In genomic region chr7:108329514-108329913, GRCh38 we compare ENCODE assay signal across 28 cellular contexts.
DNase-seq lines count a peak whose midpoint lies in the region; ATAC-seq and TF ChIP-seq lines count a peak whose summit lies in the region.
"Had no signal": no experiment of that assay in that cellular context is flagged by ENCODE, and none has a peak within 500 bp of the region (broad histone marks: within the 10 kb centered on the region; RNA-seq: fewer than 3 reads in every experiment).

No MANE protein-coding gene starts in this region.

- no peaks in the 10 kb centered on the region for H3K27me3 Mint-ChIP-seq in GM23338 (ENCODE audit: insufficient read depth, low read depth, poor library complexity)
- peaks cover 3 to 23% of the 10 kb centered on the region in 2 donors for H3K27me3 Mint-ChIP-seq in natural killer cell treated with Interleukin-12 subunit alpha and Interleukin-12 subunit beta and Interleukin-15 and Interleukin-18, amount 100 ng/mL, for 72 hours

- H3K36me3 Mint-ChIP-seq in GM23338 (ENCODE audit: low read depth), result no peaks in the 10 kb centered on the region
- H3K36me3 Mint-ChIP-seq in natural killer cell treated with Interleukin-12 subunit alpha and Interleukin-12 subunit beta and Interleukin-15 and Interleukin-18, amount 100 ng/mL, for 72 hours, result no peaks in the 10 kb centered on the region
- H3K36me3 Mint-ChIP-seq: CD14-positive monocyte, natural killer cell had no signal

- H3K4me2 ChIP-seq in GM23338, result no peak overlapping the region
- H3K4me2 ChIP-seq: PC-9 had no signal

- no peak overlapping the region for H3K4me3 ChIP-seq in GM23338
- H3K4me3 ChIP-seq in ectodermal cell (ENCODE audit: insufficient read depth, low read depth, low read length), result no peak overlapping the region
- H3K4me3 ChIP-seq: GM12878, heart left ventricle, lower lobe of right lung, PC-9, suprapubic skin had no signal

- H3K36me3 ChIP-seq in GM23338 (ENCODE audit: insufficient read depth) (no peaks in the 10 kb centered on the region), ectodermal cell (ENCODE audit: control insufficient read depth, insufficient read depth, low read length) (no peaks in the 10 kb centered on the region)
- H3K36me3 ChIP-seq: heart left ventricle, lower lobe of right lung, suprapubic skin had no signal

- no peaks in the 10 kb centered on the region for H3K9me3 ChIP-seq in ectodermal cell (ENCODE audit: control insufficient read depth, low read length)
- H3K9me3 ChIP-seq: heart left ventricle, lower lobe of right lung, suprapubic skin had no signal

- peaks cover 47% of the 10 kb centered on the region for H3K4me1 Mint-ChIP-seq in GM23338
- no peaks in the 10 kb centered on the region for H3K4me1 Mint-ChIP-seq in natural killer cell treated with Interleukin-12 subunit alpha and Interleukin-12 subunit beta and Interleukin-15 and Interleukin-18, amount 100 ng/mL, for 72 hours (ENCODE audit: low read depth in 2 of 2)
- H3K4me1 Mint-ChIP-seq: natural killer cell had no signal

- H2AFZ ChIP-seq in GM23338, result no peak overlapping the region
- H2AFZ ChIP-seq: PC-9 had no signal

- no peak overlapping the region for H3K4me3 Mint-ChIP-seq in GM23338
- no peak overlapping the region for H3K4me3 Mint-ChIP-seq in natural killer cell treated with Interleukin-12 subunit alpha and Interleukin-12 subunit beta and Interleukin-15 and Interleukin-18, amount 100 ng/mL, for 72 hours
- H3K4me3 Mint-ChIP-seq: CD14-positive monocyte, natural killer cell had no signal

- no peak overlapping the region for H3K27ac Mint-ChIP-seq in GM23338
- no peak overlapping the region for H3K27ac Mint-ChIP-seq in natural killer cell treated with Interleukin-12 subunit alpha and Interleukin-12 subunit beta and Interleukin-15 and Interleukin-18, amount 100 ng/mL, for 72 hours
- H3K27ac Mint-ChIP-seq: CD14-positive monocyte, natural killer cell had no signal

- 11 to 36% methylated on average over 1 to 2 of the region's 2 CpGs for whole genome bisulfite sequencing in ectodermal cell, 2 experiments

- H4K20me1 ChIP-seq in GM23338 (replicated peaks; ENCODE audit: insufficient read depth), result no peaks in the 10 kb centered on the region

- no peaks in the 10 kb centered on the region for H3F3A ChIP-seq in GM23338 (replicated peaks; ENCODE audit: low read depth)

- H3K79me2 ChIP-seq in GM23338 (replicated peaks; ENCODE audit: insufficient read depth), result no peaks in the 10 kb centered on the region

- DNase-seq in GM23338 (ENCODE audit: low spot score), result peak; percentile 60
- peak; percentile 20 for DNase-seq in NCI-H1436 treated with DMSO at 0.1 percent for 48 hours (lab: John Stamatoyannopoulos, UW)
- DNase-seq in NCI-H2171 treated with DMSO at 0.1 percent for 48 hours (lab: John Stamatoyannopoulos, UW), result peak; percentile 84
- DNase-seq in NCI-H226, result no peak
- DNase-seq in natural killer cell treated with Interleukin-12 subunit alpha and Interleukin-12 subunit beta and Interleukin-15 and Interleukin-18, amount 100 ng/mL, for 72 hours (ENCODE audit: low spot score), result no peak
- DNase-seq: activated CD4-positive, alpha-beta T cell treated with anti-CD3 and anti-CD28 coated beads for 48 hours; activated gamma-delta T cell; activated T-cell treated with anti-CD3 and anti-CD28 coated beads, Interleukin-2, amount 50 U/mL, for 1 hour; Calu3; cortex of kidney; foreskin fibroblast; HCEC 1CT; heart left ventricle; KG1; lower lobe of right lung; natural killer cell; NCI-H446; NK-92 treated with Interleukin-12 subunit alpha and Interleukin-12 subunit beta, amount 100 ng/mL, for 24 hours; PC-9; stimulated activated naive CD4-positive, alpha-beta T cell; T-helper 2 cell had no signal

- H3K27me3 ChIP-seq in GM23338 (ENCODE audit: insufficient read depth) (no peaks in the 10 kb centered on the region), ectodermal cell (ENCODE audit: control insufficient read depth, insufficient read depth, low read length, poor library complexity, severe bottlenecking) (no peaks in the 10 kb centered on the region)
- H3K27me3 ChIP-seq: heart left ventricle, suprapubic skin had no signal

- H3K9me3 Mint-ChIP-seq in GM23338, result no peaks in the 10 kb centered on the region
- H3K9me3 Mint-ChIP-seq in natural killer cell treated with Interleukin-12 subunit alpha and Interleukin-12 subunit beta and Interleukin-15 and Interleukin-18, amount 100 ng/mL, for 72 hours, result no peaks in the 10 kb centered on the region

- H3K9me2 ChIP-seq in GM23338 (ENCODE audit: insufficient read depth), result no peaks in the 10 kb centered on the region

- peaks cover 27% of the 10 kb centered on the region for H3K4me1 ChIP-seq in GM23338 (ENCODE audit: insufficient read depth)
- peaks cover 50% of the 10 kb centered on the region for H3K4me1 ChIP-seq in ectodermal cell (ENCODE audit: control insufficient read depth, insufficient read depth, low read length)
- H3K4me1 ChIP-seq: heart left ventricle, lower lobe of right lung, suprapubic skin had no signal

- ATAC-seq in GM23338 (peak; percentile 92), HG03135 (IDR thresholded peaks at IDR 0.05; ENCODE audit: unreplicated experiment) (no peak)
- no peak for ATAC-seq in natural killer cell treated with Interleukin-12 subunit alpha and Interleukin-12 subunit beta and Interleukin-15 and Interleukin-18, amount 100 ng/mL, for 72 hours
- ATAC-seq: GM12878, heart left ventricle, lower lobe of right lung, natural killer cell, Right ventricle myocardium inferior, SK-N-SH treated with all-trans-retinoic acid at 6 μM for 48 hours had no signal

- no peak for TF ChIP-seq CTCF in GM23338 (conservative IDR thresholded peaks at IDR 0.05; ENCODE audit: low read depth in 2 of 2)

- H3K27ac ChIP-seq in GM23338 (ENCODE audit: low read depth) (no peak overlapping the region), ectodermal cell (ENCODE audit: insufficient read depth, low read depth, low read length, poor library complexity, severe bottlenecking) (peak overlapping the region; percentile 77)
- H3K27ac ChIP-seq: heart left ventricle, lower lobe of right lung, PC-9, suprapubic skin had no signal

TF ChIP-seq in GM23338, 12 proteins besides CTCF, POLR2A, EP300 and RAD21:
- TF ChIP-seq ETS1 (IDR thresholded peaks at IDR 0.05), result no peak
- no peak for TF ChIP-seq ZNF114 (CRISPR knock-in tag; IDR thresholded peaks at IDR 0.05)
- TF ChIP-seq CREB1 (CRISPR knock-in tag; IDR thresholded peaks at IDR 0.05; ENCODE audit: low read depth), result no peak
- TF ChIP-seq EZH2phosphoT487 (IDR thresholded peaks at IDR 0.05; ENCODE audit: unreplicated experiment), result no peak
- no peak for TF ChIP-seq POLR2AphosphoS5 (IDR thresholded peaks at IDR 0.05; ENCODE audit: low read depth)
- no peak for TF ChIP-seq EZH2 (IDR thresholded peaks at IDR 0.05; ENCODE audit: low read depth, unreplicated experiment)
- no peak for TF ChIP-seq NANOG (IDR thresholded peaks at IDR 0.05; ENCODE audit: borderline replicate concordance)
- TF ChIP-seq JUNB (IDR thresholded peaks at IDR 0.05; ENCODE audit: unreplicated experiment), result no peak

Comparison
In these comparisons a context has a peak if more than half of its experiments do, and no peak if none do; other contexts are left out.
1. DNase-seq: peak in GM23338 (single experiment), NCI-H1436 treated with DMSO at 0.1 percent for 48 hours (single experiment) and NCI-H2171 treated with DMSO at 0.1 percent for 48 hours (single experiment); none in NCI-H226 (single experiment) and natural killer cell treated with Interleukin-12 subunit alpha and Interleukin-12 subunit beta and Interleukin-15 and Interleukin-18, amount 100 ng/mL, for 72 hours (single experiment).